7 cellular contexts compared by ENCODE assay signal in genomic region chr17:9240659-9241370, GRCh38.
A peak's percentile ranks its signal among the peaks of the same experiment; 100 is the strongest.
DNase-seq lines count a peak whose midpoint lies in the region; ATAC-seq, FAIRE-seq and TF ChIP-seq lines count a peak whose summit lies in the region.

No MANE protein-coding gene starts in this region.

- H3K27ac ChIP-seq in brain microvascular endothelial cell (no peak overlapping the region), kidney (ENCODE audit: low read depth in 2 of 2, low read length in 2 of 2) (peak overlapping the region; percentile 82 to 84), spleen (peak overlapping the region; percentile 42 to 85 (median 78))

- intact Hi-C loops in kidney (cut with DNase I), result no loop called here
- intact Hi-C loops in spleen (cut with DNase I; ENCODE audit: low total_unique reads), result no loop called here

- H3K27me3 ChIP-seq in brain microvascular endothelial cell (replicated peaks), result no peaks in the 10 kb centered on the region
- H3K27me3 ChIP-seq in spleen (replicated peaks in 1 of 7), result peaks cover 0 to 20% (median 0%) of the 10 kb centered on the region in 7 donors

- H3K4me3 ChIP-seq in Jurkat, Clone E6-1 (ENCODE audit: low read length), result peak overlapping the region; percentile 35
- H3K4me3 ChIP-seq in brain microvascular endothelial cell (ENCODE audit: low read depth, low read length) (peak overlapping the region; percentile 41), kidney (ENCODE audit: low read length in 2 of 2) (peak overlapping the region in 1 of 2 donors; percentile 59), spleen (peak overlapping the region in 7 of 8 donors; percentile 42 to 75 (median 47))

- H3K4me1 ChIP-seq in kidney (ENCODE audit: control insufficient read depth in 1 of 2, insufficient read depth in 1 of 2, low read depth in 1 of 2, low read length in 2 of 2) (peaks cover 5 to 7% of the 10 kb centered on the region in 2 donors), spleen (peaks cover 5 to 29% (median 21%) of the 10 kb centered on the region in 6 donors)

- no peak for TF ChIP-seq POLR2A in spleen (IDR thresholded peaks at IDR 0.05)

- H3K9me3 ChIP-seq in kidney (ENCODE audit: control insufficient read depth in 1 of 2, low read length in 2 of 2) (no peaks in the 10 kb centered on the region), spleen (no peaks in the 10 kb centered on the region)

- FAIRE-seq in kidney (lab: Jason Lieb, UNC), result no peak

- in situ Hi-C loops in brain microvascular endothelial cell (cut with HindIII; ENCODE audit: low pct_ligation_motif_present, low sequenced_read_pairs), result no loop called here

- peak overlapping the region; percentile 27 to 58 for H3K9ac ChIP-seq in kidney (ENCODE audit: low read length in 2 of 2)

- H3K36me3 ChIP-seq in brain microvascular endothelial cell (replicated peaks) (no peaks in the 10 kb centered on the region), kidney (ENCODE audit: control insufficient read depth in 1 of 2, insufficient read depth in 2 of 2, low read length in 2 of 2) (no peaks in the 10 kb centered on the region), spleen (no peaks in the 10 kb centered on the region)

- no peak for ATAC-seq in GM18517 (IDR thresholded peaks at IDR 0.05; ENCODE audit: unreplicated experiment)

- DNase-seq in Jurkat, Clone E6-1 (ENCODE audit: low read depth, low spot score), result no peak
- peak; percentile 24 for DNase-seq in brain microvascular endothelial cell
- DNase-seq in kidney, result peak; percentile 91
- no peak for DNase-seq in spleen
- no peak for DNase-seq in NOMO-1 treated with dmso at 0.1 percent for 144 hours (lab: John Stamatoyannopoulos, UW; ENCODE audit: unreplicated experiment)
- DNase-seq in GM20000 (ENCODE audit: low spot score), result no peak

- TF ChIP-seq CTCF in brain microvascular endothelial cell (IDR thresholded peaks at IDR 0.05; ENCODE audit: low read depth, low read length, missing control alignments), result no peak
- no peak for TF ChIP-seq CTCF in kidney (IDR thresholded peaks at IDR 0.05; ENCODE audit: borderline replicate concordance, extremely low read depth, insufficient read depth)
- no peak for TF ChIP-seq CTCF in spleen (IDR thresholded peaks at IDR 0.05 in 8 of 11, conservative IDR thresholded peaks at IDR 0.05 in 3 of 11)
- no peak for TF ChIP-seq CTCF in GM20000 (IDR thresholded peaks at IDR 0.05; ENCODE audit: extremely low read depth, missing control alignments)

- WGBS in spleen, 5 donors, result 55 to 78% (median 65%) methylated on average over 9 to 17 of the region's 17 CpGs

Comparison
In these comparisons a context has a peak if more than half of its experiments do, and no peak if none do; other contexts are left out.
1. DNase-seq: peak in brain microvascular endothelial cell (single experiment) and kidney (single experiment); none in Jurkat, Clone E6-1 (single experiment), spleen (single experiment), NOMO-1 treated with dmso at 0.1 percent for 144 hours (single experiment) and GM20000 (single experiment).